In the genomic region with DNA sequence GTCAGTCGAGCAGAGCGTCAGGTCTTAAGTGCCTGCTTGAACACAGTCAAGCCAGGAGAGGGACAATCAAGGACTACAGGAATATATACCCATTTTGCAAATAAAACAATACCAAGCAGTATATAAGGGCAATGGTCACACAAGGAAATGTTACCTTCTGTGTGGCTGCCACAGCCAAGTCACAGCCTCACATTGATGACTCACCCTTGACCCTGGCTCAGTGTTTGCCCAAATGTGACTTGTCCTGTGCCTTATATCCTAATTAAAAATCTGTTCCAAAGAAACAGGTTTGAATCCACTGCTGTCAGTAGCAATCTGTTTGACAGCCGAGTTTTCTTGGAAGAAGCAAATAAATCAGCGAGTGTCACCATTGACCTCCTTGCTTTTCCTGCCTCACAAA, we compare ENCODE assay signal across 1 cellular context.
TF ChIP-seq lines count a peak whose summit lies in the region.

No MANE protein-coding gene starts in this region.

TF ChIP-seq in A549, 52 proteins besides CTCF, POLR2A, EP300 and RAD21:
- no peak for TF ChIP-seq HOXB13 (CRISPR knock-in tag; IDR thresholded peaks at IDR 0.05; ENCODE audit: low read depth)
- no peak for TF ChIP-seq NR3C1 (IDR thresholded peaks at IDR 0.05)
- TF ChIP-seq ZNF302 (CRISPR knock-in tag; IDR thresholded peaks at IDR 0.05): no peak
- TF ChIP-seq, protein P1, sequence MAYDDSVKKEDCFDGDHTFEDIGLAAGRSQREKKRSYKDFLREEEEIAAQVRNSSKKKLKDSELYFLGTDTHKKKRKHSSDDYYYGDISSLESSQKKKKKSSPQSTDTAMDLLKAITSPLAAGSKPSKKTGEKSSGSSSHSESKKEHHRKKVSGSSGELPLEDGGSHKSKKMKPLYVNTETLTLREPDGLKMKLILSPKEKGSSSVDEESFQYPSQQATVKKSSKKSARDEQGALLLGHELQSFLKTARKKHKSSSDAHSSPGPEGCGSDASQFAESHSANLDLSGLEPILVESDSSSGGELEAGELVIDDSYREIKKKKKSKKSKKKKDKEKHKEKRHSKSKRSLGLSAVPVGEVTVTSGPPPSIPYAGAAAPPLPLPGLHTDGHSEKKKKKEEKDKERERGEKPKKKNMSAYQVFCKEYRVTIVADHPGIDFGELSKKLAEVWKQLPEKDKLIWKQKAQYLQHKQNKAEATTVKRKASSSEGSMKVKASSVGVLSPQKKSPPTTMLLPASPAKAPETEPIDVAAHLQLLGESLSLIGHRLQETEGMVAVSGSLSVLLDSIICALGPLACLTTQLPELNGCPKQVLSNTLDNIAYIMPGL (CRISPR knock-in tag; IDR thresholded peaks at IDR 0.05; ENCODE audit: borderline replicate concordance): no peak
- no peak for TF ChIP-seq FOSL2 (IDR thresholded peaks at IDR 0.05)
- peak; percentile 34; the same call in 1 of the 2 replicates for TF ChIP-seq FOSL2 (CRISPR knock-in tag; IDR thresholded peaks at IDR 0.05)
- TF ChIP-seq EHF (CRISPR knock-in tag; IDR thresholded peaks at IDR 0.05): no peak
